In genomic region chr17:75061618-75062017, GRCh38 we compare ENCODE assay signal across 16 cellular contexts. TPM values are rescaled to one million over a fixed set of nuclear protein-coding genes. Genes with fewer than 3 reads are reported as not detected.
A peak's percentile ranks its signal among the peaks of the same experiment; 100 is the strongest.
DNase-seq lines count a peak whose midpoint lies in the region; ATAC-seq lines count a peak whose summit lies in the region.
"Had no signal": no experiment of that assay in that cellular context is flagged by ENCODE, and none has a peak within 500 bp of the region (broad histone marks: within the 10 kb centered on the region; RNA-seq: fewer than 3 reads in every experiment).

No MANE protein-coding gene starts in this region.

- H3K4me1 Mint-ChIP-seq in T-helper 17 cell = peaks cover 11% of the 10 kb centered on the region

- H3K4me3 Mint-ChIP-seq in T-helper 17 cell = no peak overlapping the region
- H3K4me3 Mint-ChIP-seq: CD4-positive, alpha-beta memory T cell; H9 had no signal

- H3K36me3 Mint-ChIP-seq in T-helper 17 cell (ENCODE audit: low read depth) = peaks cover 3% of the 10 kb centered on the region

- no peaks in the 10 kb centered on the region for H3K27me3 Mint-ChIP-seq in T-helper 17 cell
- H3K27me3 Mint-ChIP-seq: CD4-positive, alpha-beta memory T cell had no signal

- ATAC-seq in T-helper 17 cell = no peak
- no peak for ATAC-seq in GM21723 (IDR thresholded peaks at IDR 0.05; ENCODE audit: unreplicated experiment)

- H3K9me3 ChIP-seq in T-helper 17 cell (ENCODE audit: control insufficient read depth, low read length, poor library complexity, severe bottlenecking) = no peaks in the 10 kb centered on the region

- DNase-seq in AG08396 (ENCODE audit: low spot score) (peak; percentile 9), NCI-H524 (lab: John Stamatoyannopoulos, UW) (peak; percentile 94 to 97), T-helper 17 cell (no peak), caudate nucleus (lab: John Stamatoyannopoulos, UW) (no peak), NCI-H2107 treated with DMSO at 0.1 percent for 48 hours (lab: John Stamatoyannopoulos, UW; ENCODE audit: unreplicated experiment) (no peak)
- DNase-seq: 8988T; C1 segment of cervical spinal cord; CD4-positive, alpha-beta memory T cell; DMS153; DMS79 treated with DMSO at 0.1 percent for 48 hours; EL; GOT3; H9 had no signal

- peak overlapping the region; percentile 65 for H3K27ac Mint-ChIP-seq in T-helper 17 cell

- H3K27ac ChIP-seq in temporal lobe (ENCODE audit: low read depth, low read length) (peak overlapping the region; percentile 93), caudate nucleus (ENCODE audit: low read depth, low read length) (no peak overlapping the region)

RNA-seq across cellular contexts. Expression of gene KCTD2, which starts 14.6 kb away (rescaled TPM):
- total RNA-seq in T-helper 17 cell (10 to 100 TPM; 20.4 to 27.7 TPM), temporal lobe (29.7 TPM)

RNA-seq across cellular contexts. Expression of gene ATP5PD, which starts 14.8 kb away (rescaled TPM):
- total RNA-seq in T-helper 17 cell (100 to 1,000 TPM; 123 to 145 TPM), temporal lobe (75.0 TPM)

RNA-seq across cellular contexts. Expression of gene SLC16A5, which starts 26.1 kb away (rescaled TPM):
- total RNA-seq in T-helper 17 cell = 10 to 100 TPM; 11.7 to 14.9 TPM
- total RNA-seq in temporal lobe = 0.98 TPM
- total RNA-seq: HT1080 had no signal

RNA-seq across cellular contexts. Expression of gene ARMC7, which starts 48.2 kb away (rescaled TPM):
- total RNA-seq in T-helper 17 cell (1 to 10 TPM; 8.9 to 9.3 TPM), temporal lobe (2.2 TPM)

RNA-seq across cellular contexts. Expression of gene MRPL58, which starts 49.1 kb away (rescaled TPM):
- 10 to 100 TPM; 13.7 to 19.1 TPM for total RNA-seq in T-helper 17 cell
- 8.6 TPM for total RNA-seq in temporal lobe

Comparison
In these comparisons a context has a peak if more than half of its experiments do, and no peak if none do; other contexts are left out.
1. DNase-seq: peak in AG08396 (single experiment) and NCI-H524 (2 of 2); none in T-helper 17 cell (0 of 3), caudate nucleus (0 of 61) and NCI-H2107 treated with DMSO at 0.1 percent for 48 hours (single experiment).